ENCODE assay signal across 17 cellular contexts in genomic region chr1:5267603-5268235, GRCh38.
DNase-seq lines count a peak whose midpoint lies in the region; ATAC-seq and TF ChIP-seq lines count a peak whose summit lies in the region.
"Had no signal": no experiment of that assay in that cellular context is flagged by ENCODE, and none has a peak within 500 bp of the region (broad histone marks: within the 10 kb centered on the region; RNA-seq: fewer than 3 reads in every experiment).

No MANE protein-coding gene starts in this region.

- H2AFZ ChIP-seq in GM23338, result no peak overlapping the region

- H3K36me3 ChIP-seq in GM23338 (ENCODE audit: insufficient read depth) (peaks cover 4% of the 10 kb centered on the region; the same call in 1 of the 2 replicates), HUES48 (ENCODE audit: control insufficient read depth, insufficient read depth, low read length) (no peaks in the 10 kb centered on the region)
- no peaks in the 10 kb centered on the region for H3K36me3 ChIP-seq in effector memory CD4-positive, alpha-beta T cell (ENCODE audit: control insufficient read depth, insufficient read depth, low read length)

- H3K4me3 ChIP-seq in GM23338 (no peak overlapping the region), HUES48 (ENCODE audit: low read depth, low read length) (no peak overlapping the region)
- H3K4me3 ChIP-seq in effector memory CD4-positive, alpha-beta T cell (ENCODE audit: insufficient read depth, low read depth, low read length, poor library complexity, severe bottlenecking), result no peak overlapping the region

- H3K4me1 Mint-ChIP-seq in GM23338 (peaks cover 20% of the 10 kb centered on the region), endothelial cell (ENCODE audit: unreplicated experiment) (peaks cover 9% of the 10 kb centered on the region)
- H3K4me1 Mint-ChIP-seq: B cell had no signal

- ATAC-seq in GM23338 (peak; percentile 91), GM18861 (IDR thresholded peaks at IDR 0.05; ENCODE audit: unreplicated experiment) (no peak)

- peaks cover 9% of the 10 kb centered on the region for H3K27me3 Mint-ChIP-seq in GM23338 (ENCODE audit: insufficient read depth, low read depth, poor library complexity)
- H3K27me3 Mint-ChIP-seq in endothelial cell (ENCODE audit: unreplicated experiment), result no peaks in the 10 kb centered on the region
- H3K27me3 Mint-ChIP-seq: B cell; CD4-positive, alpha-beta T cell had no signal

- no peaks in the 10 kb centered on the region for H3K9me2 ChIP-seq in GM23338 (ENCODE audit: insufficient read depth)

- no peak overlapping the region for H3K9ac ChIP-seq in HUES48 (ENCODE audit: low read depth, low read length)

- H3K9me3 ChIP-seq in HUES48 (ENCODE audit: control insufficient read depth, insufficient read depth, low read length), result 0 out of 2 replicates have a peak, but pooled peaks cover 5% of the 10 kb centered on the region
- peaks cover 5% of the 10 kb centered on the region for H3K9me3 ChIP-seq in effector memory CD4-positive, alpha-beta T cell (ENCODE audit: control insufficient read depth, low read length)

- H3K4me2 ChIP-seq in GM23338, result no peak overlapping the region

- H3K79me2 ChIP-seq in GM23338 (replicated peaks; ENCODE audit: insufficient read depth), result no peaks in the 10 kb centered on the region

- H3K27ac ChIP-seq in GM23338 (ENCODE audit: low read depth), result no peak overlapping the region
- peak overlapping the region; percentile 54 for H3K27ac ChIP-seq in HUES48 (ENCODE audit: low read depth, low read length)
- no peak overlapping the region for H3K27ac ChIP-seq in effector memory CD4-positive, alpha-beta T cell (ENCODE audit: insufficient read depth, low read length, poor library complexity, severe bottlenecking)

- no peaks in the 10 kb centered on the region for H3K27me3 ChIP-seq in GM23338 (ENCODE audit: insufficient read depth)
- no peaks in the 10 kb centered on the region; the same call in 1 of the 2 replicates for H3K27me3 ChIP-seq in HUES48 (ENCODE audit: control insufficient read depth, insufficient read depth, low read length)
- no peaks in the 10 kb centered on the region for H3K27me3 ChIP-seq in effector memory CD4-positive, alpha-beta T cell (replicated peaks; ENCODE audit: control insufficient read depth, insufficient read depth, low read length, poor library complexity, severe bottlenecking)

- no peak for DNase-seq in GM23338 (ENCODE audit: low spot score)
- peak; percentile 11 for DNase-seq in endothelial cell (ENCODE audit: low spot score)
- DNase-seq in mesenteric fat pad (ENCODE audit: low spot score), result peak; percentile 65
- no peak for DNase-seq in superior temporal gyrus (ENCODE audit: extremely low spot score)
- no peak for DNase-seq in occipital lobe (lab: John Stamatoyannopoulos, UW)
- DNase-seq in effector memory CD4-positive, alpha-beta T cell, result no peak
- DNase-seq: CD4-positive, alpha-beta T cell; DMS53; GOT3; NCI-H187; NCI-H345; NCI-H526 treated with DMSO at 0.1 percent for 48 hours; RPMI8226; SIG-M5 had no signal

- no peaks in the 10 kb centered on the region for H3K4me1 ChIP-seq in GM23338 (ENCODE audit: insufficient read depth)
- peaks cover 11% of the 10 kb centered on the region for H3K4me1 ChIP-seq in HUES48 (ENCODE audit: control insufficient read depth, insufficient read depth, low read length)
- H3K4me1 ChIP-seq in effector memory CD4-positive, alpha-beta T cell (ENCODE audit: control insufficient read depth, insufficient read depth, low read length, poor library complexity, severe bottlenecking), result no peaks in the 10 kb centered on the region

- H3K9me3 Mint-ChIP-seq in GM23338 (peaks cover 28% of the 10 kb centered on the region), endothelial cell (ENCODE audit: unreplicated experiment) (no peaks in the 10 kb centered on the region)

- H3F3A ChIP-seq in GM23338 (replicated peaks; ENCODE audit: low read depth), result no peaks in the 10 kb centered on the region

- H4K20me1 ChIP-seq in GM23338 (replicated peaks; ENCODE audit: insufficient read depth), result no peaks in the 10 kb centered on the region

- H3K4me3 Mint-ChIP-seq in GM23338, result no peak overlapping the region
- no peak overlapping the region for H3K4me3 Mint-ChIP-seq in endothelial cell (ENCODE audit: unreplicated experiment)
- H3K4me3 Mint-ChIP-seq: B cell; CD4-positive, alpha-beta T cell had no signal

- H3K36me3 Mint-ChIP-seq in GM23338 (ENCODE audit: low read depth) (peaks cover 17% of the 10 kb centered on the region), endothelial cell (ENCODE audit: low read depth, unreplicated experiment) (no peaks in the 10 kb centered on the region)

- TF ChIP-seq CTCF in GM23338 (conservative IDR thresholded peaks at IDR 0.05; ENCODE audit: low read depth in 2 of 2) (no peak), endothelial cell (IDR thresholded peaks at IDR 0.05; ENCODE audit: unreplicated experiment) (no peak)

- H3K27ac Mint-ChIP-seq in GM23338 (no peak overlapping the region), endothelial cell (ENCODE audit: unreplicated experiment) (no peak overlapping the region)
- H3K27ac Mint-ChIP-seq: B cell; CD4-positive, alpha-beta T cell had no signal

TF ChIP-seq in GM23338, 12 proteins besides CTCF, POLR2A, EP300 and RAD21:
- TF ChIP-seq CREB1 (CRISPR knock-in tag; IDR thresholded peaks at IDR 0.05; ENCODE audit: low read depth), result 0 out of 2 replicates have a peak, but pooled peaks have one; percentile 20
- no peak for TF ChIP-seq ZNF331 (CRISPR knock-in tag; IDR thresholded peaks at IDR 0.05; ENCODE audit: low read depth)
TF ChIP-seq in GM23338: peak in this region for 1.

Comparison
In these comparisons a context has a peak if more than half of its experiments do, and no peak if none do; other contexts are left out.
1. DNase-seq: peak in endothelial cell (single experiment) and mesenteric fat pad (single experiment); none in GM23338 (single experiment), superior temporal gyrus (single experiment), occipital lobe (single experiment) and effector memory CD4-positive, alpha-beta T cell (0 of 3).